ENCODE assay signal across 2 cellular contexts in the genomic region with DNA sequence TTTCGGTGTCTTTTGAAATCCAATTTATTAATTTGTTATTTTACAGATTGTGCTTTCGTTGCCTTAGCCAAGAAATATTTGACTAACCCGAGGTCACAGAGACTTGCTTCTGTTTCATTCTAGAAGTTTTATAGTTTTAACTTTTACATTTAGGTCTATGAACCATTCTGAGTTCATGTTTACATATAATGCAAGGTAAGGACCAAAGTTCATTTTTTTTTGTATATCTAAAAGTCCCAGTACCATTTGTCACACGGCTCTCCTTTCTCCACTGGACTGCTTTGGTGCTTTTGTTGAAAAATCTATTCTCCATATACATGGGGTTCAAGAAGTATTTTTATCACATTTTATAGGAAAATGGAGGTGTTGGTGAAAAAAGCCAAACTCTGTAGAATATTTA.
DNase-seq lines count a peak whose midpoint lies in the region; ATAC-seq and TF ChIP-seq lines count a peak whose summit lies in the region.
"Not testable (repeated sequence)": the region's sequence is repeated elsewhere in the genome, so short reads cannot be mapped to it uniquely, and the experiment has no call there.

No MANE protein-coding gene starts in this region.

- not testable (repeated sequence) for DNase-seq in left colon, mucosa of descending colon

- intact Hi-C loops in left colon (cut with DNase I, micrococcal nuclease); mucosa of descending colon (cut with DNase I, micrococcal nuclease): not testable (repeated sequence)

- peak; percentile 93 for ATAC-seq in left colon
- ATAC-seq in mucosa of descending colon, result peak; percentile 77

- H3K9me3 ChIP-seq in mucosa of descending colon, result not testable (repeated sequence)

- H3K4me3 ChIP-seq in mucosa of descending colon, result not testable (repeated sequence)

- H3K36me3 ChIP-seq in mucosa of descending colon (ENCODE audit: low read depth), result not testable (repeated sequence)

- not testable (repeated sequence) for TF ChIP-seq CTCF in mucosa of descending colon (IDR thresholded peaks at IDR 0.05)

- H3K4me1 ChIP-seq in mucosa of descending colon (ENCODE audit: low read depth), result not testable (repeated sequence)
